Comparison of ENCODE assay signal across 12 cellular contexts in genomic region chr20:35604444-35604750, GRCh38. TPM values are rescaled to one million over a fixed set of nuclear protein-coding genes. Genes with fewer than 3 reads are reported as not detected.
A peak's percentile ranks its signal among the peaks of the same experiment; 100 is the strongest.
DNase-seq lines count a peak whose midpoint lies in the region; ATAC-seq, FAIRE-seq and TF ChIP-seq lines count a peak whose summit lies in the region.
"Had no signal": no experiment of that assay in that cellular context is flagged by ENCODE, and none has a peak within 500 bp of the region (broad histone marks: within the 10 kb centered on the region; RNA-seq: fewer than 3 reads in every experiment).

No MANE protein-coding gene starts in this region.

- TF ChIP-seq CTCF in K562 (IDR thresholded peaks at IDR 0.05 in 2 of 3, conservative IDR thresholded peaks at IDR 0.05 in 1 of 3; ENCODE audit: insufficient read depth in 2 of 3, low read depth in 1 of 3, low read length in 3 of 3) (peak; percentile 59 to 69 (median 61)), neural progenitor cell (IDR thresholded peaks at IDR 0.05) (peak; percentile 51)

- intact Hi-C loops in K562 (cut with micrococcal nuclease) = loop anchor here (5.0 kb wide), 1 partner anchor 92 kb away; no protein-coding TSS in a partner anchor

- peaks cover 0 to 9% of the 10 kb centered on the region in 2 experiments; a peak in 2 of 5 replicates for H3K27me3 ChIP-seq in K562 (ENCODE audit: control insufficient read depth in 2 of 2, insufficient read depth in 2 of 2, low read length in 2 of 2)
- H3K27me3 ChIP-seq in neural progenitor cell = peaks cover 46% of the 10 kb centered on the region

- H3K27ac ChIP-seq in K562 (ENCODE audit: extremely low read depth, low read depth, low read length) (no peak overlapping the region), neural progenitor cell (no peak overlapping the region)

- H3K4me1 ChIP-seq in K562 (replicated peaks in 1 of 2; ENCODE audit: control insufficient read depth in 2 of 2, insufficient read depth in 2 of 2, low read length in 2 of 2) (peaks cover 7 to 34% of the 10 kb centered on the region in 2 experiments), neural progenitor cell (peaks cover 5% of the 10 kb centered on the region)

- peaks cover 7% of the 10 kb centered on the region for H3K4me1 Mint-ChIP-seq in neural progenitor cell
- H3K4me1 Mint-ChIP-seq in stimulated activated effector memory CD8-positive, alpha-beta T cell treated with anti-CD3 and anti-CD28 coated beads, Interleukin-12 subunit alpha, Interleukin-12 subunit beta, amount 100 ng/mL, for 72 hours = peaks cover 17% of the 10 kb centered on the region

- no peak for TF ChIP-seq EP300 in K562 (IDR thresholded peaks at IDR 0.05; ENCODE audit: low read length)

- no TSS peak for BruUV-seq in K562 (replicated peaks; lab: Mats Ljungman, UMichigan)

- no peaks in the 10 kb centered on the region for H3F3A ChIP-seq in neural progenitor cell (ENCODE audit: low read depth)

- ATAC-seq in K562 = peak; percentile 59
- no peak for ATAC-seq in stimulated activated effector memory CD8-positive, alpha-beta T cell treated with anti-CD3 and anti-CD28 coated beads, Interleukin-12 subunit alpha, Interleukin-12 subunit beta, amount 100 ng/mL, for 72 hours

- WGBS in K562 (ENCODE audit: insufficient coverage, low coverage, missing lambda C conversion rate) = 3% methylated on average over 4 of the region's 4 CpGs

- TF ChIP-seq RAD21 in K562 (CRISPR knock-in tag; conservative IDR thresholded peaks at IDR 0.05 in 1 of 2, IDR thresholded peaks at IDR 0.05 in 1 of 2) = peak in 1 of 2 experiments; percentile 42; a peak in 2 of 4 replicates

- DNase-seq in DMS53 (lab: John Stamatoyannopoulos, UW) (peak; percentile 50), DMS53 treated with DMSO at 0.1 percent for 48 hours (lab: John Stamatoyannopoulos, UW; ENCODE audit: unreplicated experiment) (no peak), HT-29 (ENCODE audit: low spot score) (peak; percentile 48), K562 (ENCODE audit: extremely low read depth in 1 of 4, low spot score in 3 of 4) (peak; percentile 54 to 59 (median 56)), neural progenitor cell (ENCODE audit: low spot score) (peak; percentile 61), NCI-H2171 treated with DMSO at 0.1 percent for 48 hours (lab: John Stamatoyannopoulos, UW) (no peak), midbrain (lab: John Stamatoyannopoulos, UW) (no peak)
- DNase-seq in stimulated activated effector memory CD8-positive, alpha-beta T cell treated with anti-CD3 and anti-CD28 coated beads, Interleukin-12 subunit alpha, Interleukin-12 subunit beta, amount 100 ng/mL, for 72 hours (ENCODE audit: low spot score in 2 of 2) = no peak
- DNase-seq: activated naive CD8-positive, alpha-beta T cell treated with anti-CD3 and anti-CD28 coated beads, Interleukin-2, amount 10 ng/mL, durations not matched to agents 7 days and 5 days; glutamatergic neuron; nephron progenitor cell had no signal

- no peaks in the 10 kb centered on the region for H3K9me3 ChIP-seq in K562 (replicated peaks; ENCODE audit: control insufficient read depth, insufficient read depth, low read depth, low read length)
- no peaks in the 10 kb centered on the region for H3K9me3 ChIP-seq in neural progenitor cell (ENCODE audit: low read depth)

- H3K4me3 ChIP-seq in K562 (no peak overlapping the region), neural progenitor cell (no peak overlapping the region)

- peak; percentile 55 for FAIRE-seq in K562 (lab: Jason Lieb, UNC)
- FAIRE-seq: A204.1 had no signal

- H3K9me3 Mint-ChIP-seq in neural progenitor cell = peaks cover 3% of the 10 kb centered on the region
- H3K9me3 Mint-ChIP-seq in stimulated activated effector memory CD8-positive, alpha-beta T cell treated with anti-CD3 and anti-CD28 coated beads, Interleukin-12 subunit alpha, Interleukin-12 subunit beta, amount 100 ng/mL, for 72 hours = no peaks in the 10 kb centered on the region
- H3K9me3 Mint-ChIP-seq: activated naive CD8-positive, alpha-beta T cell treated with anti-CD3 and anti-CD28 coated beads, Interleukin-2, amount 10 ng/mL, durations not matched to agents 7 days and 5 days; nephron progenitor cell had no signal

- no peak overlapping the region for H2AFZ ChIP-seq in K562 (ENCODE audit: low read depth, low read length)
- H2AFZ ChIP-seq in neural progenitor cell (replicated peaks) = no peak overlapping the region

- H3K4me2 ChIP-seq in K562 (ENCODE audit: insufficient read depth, low read length) (no peak overlapping the region), neural progenitor cell (no peak overlapping the region)

- H3K9me1 ChIP-seq in K562 (ENCODE audit: control insufficient read depth, insufficient read depth, low read length) = no peaks in the 10 kb centered on the region

- TF ChIP-seq POLR2A in K562 (conservative IDR thresholded peaks at IDR 0.05) = no peak

- H3K79me2 ChIP-seq in K562 (ENCODE audit: control insufficient read depth, insufficient read depth, low read length) = no peaks in the 10 kb centered on the region
- H3K79me2 ChIP-seq in neural progenitor cell (ENCODE audit: low read depth) = no peaks in the 10 kb centered on the region

- POLR2A ChIA-PET in K562 (lab: Yijun Ruan, JAX) = interaction anchor here (2.6 kb wide), 1 partner anchor 11 kb away, joined by 6 read pairs; the partner anchor contains the start of gene SPAG4

- H4K20me1 ChIP-seq in K562 (replicated peaks; ENCODE audit: control insufficient read depth, insufficient read depth, low read length) = no peaks in the 10 kb centered on the region
- H4K20me1 ChIP-seq in neural progenitor cell (ENCODE audit: low read depth) = peaks cover 7% of the 10 kb centered on the region

- H3K36me3 ChIP-seq in K562 (ENCODE audit: control insufficient read depth, insufficient read depth, low read length) (no peaks in the 10 kb centered on the region), neural progenitor cell (no peaks in the 10 kb centered on the region)

- H3K4me3 Mint-ChIP-seq in neural progenitor cell = no peak overlapping the region
- no peak overlapping the region for H3K4me3 Mint-ChIP-seq in stimulated activated effector memory CD8-positive, alpha-beta T cell treated with anti-CD3 and anti-CD28 coated beads, Interleukin-12 subunit alpha, Interleukin-12 subunit beta, amount 100 ng/mL, for 72 hours
- H3K4me3 Mint-ChIP-seq: activated naive CD8-positive, alpha-beta T cell treated with anti-CD3 and anti-CD28 coated beads, Interleukin-2, amount 10 ng/mL, durations not matched to agents 7 days and 5 days; nephron progenitor cell had no signal

- CTCF ChIA-PET in K562 (lab: Yijun Ruan, JAX; ENCODE audit: low intra/inter-chr PET ratio) = no interaction called here

- H3K36me3 Mint-ChIP-seq in neural progenitor cell = peaks cover 2% of the 10 kb centered on the region
- no peaks in the 10 kb centered on the region for H3K36me3 Mint-ChIP-seq in stimulated activated effector memory CD8-positive, alpha-beta T cell treated with anti-CD3 and anti-CD28 coated beads, Interleukin-12 subunit alpha, Interleukin-12 subunit beta, amount 100 ng/mL, for 72 hours

- in situ Hi-C loops in K562 (cut with MboI) = no loop called here

- H3K27ac Mint-ChIP-seq in neural progenitor cell = no peak overlapping the region
- no peak overlapping the region for H3K27ac Mint-ChIP-seq in stimulated activated effector memory CD8-positive, alpha-beta T cell treated with anti-CD3 and anti-CD28 coated beads, Interleukin-12 subunit alpha, Interleukin-12 subunit beta, amount 100 ng/mL, for 72 hours
- H3K27ac Mint-ChIP-seq: nephron progenitor cell had no signal

- H3K9ac ChIP-seq in K562 (ENCODE audit: insufficient read depth in 1 of 2, low read depth in 2 of 2, low read length in 2 of 2) = no peak overlapping the region
- H3K9ac ChIP-seq in neural progenitor cell = no peak overlapping the region

- peaks cover 16% of the 10 kb centered on the region for H3K27me3 Mint-ChIP-seq in neural progenitor cell (ENCODE audit: insufficient read depth, low read depth)

TF ChIP-seq in K562, 482 proteins besides CTCF, POLR2A, EP300 and RAD21 (continues in another document):
- TF ChIP-seq ZNF311 (CRISPR knock-in tag; IDR thresholded peaks at IDR 0.05) (no peak), ZBTB7A (IDR thresholded peaks at IDR 0.05; ENCODE audit: borderline replicate concordance, control insufficient read depth, low read depth, low read length) (0 out of 2 replicates have a peak, but pooled peaks have one; percentile 27), E2F1 (CRISPR knock-in tag; IDR thresholded peaks at IDR 0.05) (no peak), LEF1 (IDR thresholded peaks at IDR 0.05) (no peak), E2F3 (CRISPR knock-in tag; IDR thresholded peaks at IDR 0.05) (no peak), CEBPB (tag; IDR thresholded peaks at IDR 0.05) (no peak), ZFP36 (IDR thresholded peaks at IDR 0.05; ENCODE audit: low read depth, low read length, partially characterized antibody) (no peak)

RNA-seq across cellular contexts. Expression of gene SPAG4, which starts 11.2 kb away (rescaled TPM):
- 18.1 and 27.0 TPM in 2 replicates for total RNA-seq in HT-29 (2014; rRNA removed; shearing (Covaris generic))
- total RNA-seq in K562 (2011; cell fraction: chromatin; rRNA removed; ENCODE audit: low replicate concordance) = 15.2 and 38.2 TPM in 2 replicates
- 39.1 and 46.2 TPM in 2 replicates for total RNA-seq in K562 (2011; cell fraction: nucleolus; rRNA removed)
- total RNA-seq in K562 (2011; cell fraction: nucleoplasm; rRNA removed) = 21.6 and 29.9 TPM in 2 replicates
- total RNA-seq in K562 (2014; rRNA removed) (5.3 and 6.4 TPM in 2 replicates), K562 (2014; rRNA removed; fragmentation: Illumina TruSeq; extraction: Trizol) (2.0 and 2.8 TPM in 2 replicates), K562 (2015; rRNA removed; fragmentation: Illumina TruSeq; extraction: Trizol) (1.5 and 3.4 TPM in 2 replicates), K562 (2021) (7.2 and 9.6 TPM in 2 replicates), neural progenitor cell (ENCODE audit: low replicate concordance) (3.3 and 6.9 TPM in 2 replicates)
- polyA plus RNA-seq in K562 (2011; rRNA removed) (11.4 and 12.2 TPM in 2 replicates), K562 (2014; fragmentation: Illumina TruSeq; extraction: Trizol) (3.0 and 3.6 TPM in 2 replicates), K562 (2014; fragmentation: Nextera tagmentation; extraction: Ambion mirVana) (1 to 10 TPM; 1.6 to 4.6 TPM), K562 (2014; rRNA removed) (6.8 and 8.4 TPM in 2 replicates)
- polyA plus RNA-seq in K562 (2011; cell fraction: cytosol; rRNA removed) = 16.4 and 27.9 TPM in 2 replicates
- polyA plus RNA-seq in K562 (2011; cell fraction: nucleus; rRNA removed) = 79.8 and 97.3 TPM in 2 replicates
- polyA plus RNA-seq in K562 (2012) = 9.4 and 16.3 TPM in 2 replicates
- polyA minus RNA-seq in K562 (2011; rRNA and poly(A)+ RNA removed) = 1.6 and 3.6 TPM in 2 replicates
- polyA minus RNA-seq in K562 (2011; cell fraction: cytosol; rRNA and poly(A)+ RNA removed) = 4.5 and 7.3 TPM in 2 replicates
- 11.2 and 12.4 TPM in 2 replicates for polyA minus RNA-seq in K562 (2011; cell fraction: nucleus; rRNA and poly(A)+ RNA removed)

Comparison
In these comparisons a context has a peak if more than half of its experiments do, and no peak if none do; other contexts are left out.
1. DNase-seq: peak in DMS53 (single experiment), HT-29 (single experiment), K562 (4 of 4) and neural progenitor cell (single experiment); none in DMS53 treated with DMSO at 0.1 percent for 48 hours (single experiment), stimulated activated effector memory CD8-positive, alpha-beta T cell treated with anti-CD3 and anti-CD28 coated beads, Interleukin-12 subunit alpha, Interleukin-12 subunit beta, amount 100 ng/mL, for 72 hours (0 of 2), NCI-H2171 treated with DMSO at 0.1 percent for 48 hours (single experiment) and midbrain (single experiment).